Comparison of ENCODE assay signal across 20 cellular contexts in the genomic region with DNA sequence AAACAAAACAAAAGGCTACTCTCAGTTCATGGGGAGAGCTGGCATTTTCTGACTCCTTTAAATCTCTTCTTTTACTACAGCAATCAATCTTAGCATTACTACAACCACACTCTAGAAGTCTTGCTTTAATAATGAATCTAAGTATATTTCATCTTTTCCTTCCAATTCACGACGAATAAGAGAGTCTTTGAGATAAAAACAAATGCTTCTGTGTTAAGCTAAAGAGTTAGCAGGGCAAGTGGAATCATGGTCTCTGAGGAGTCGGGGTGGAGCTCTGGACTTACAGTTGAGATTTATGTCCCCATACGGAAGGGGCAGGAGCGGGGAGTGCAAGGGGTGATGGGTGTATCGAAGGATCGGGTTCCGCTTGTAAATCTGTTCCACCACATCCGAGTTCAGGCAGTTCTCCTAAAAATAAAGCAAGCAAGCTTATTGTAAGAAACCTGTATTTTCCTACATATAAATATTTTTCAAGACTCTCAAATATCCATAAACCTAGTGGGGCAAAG. TPM values are rescaled to one million over a fixed set of nuclear protein-coding genes. Genes with fewer than 3 reads are reported as not detected.
DNase-seq lines count a peak whose midpoint lies in the region; ATAC-seq and TF ChIP-seq lines count a peak whose summit lies in the region.
"Had no signal": no experiment of that assay in that cellular context is flagged by ENCODE, and none has a peak within 500 bp of the region (broad histone marks: within the 10 kb centered on the region; RNA-seq: fewer than 3 reads in every experiment).

No MANE protein-coding gene starts in this region.

- H3K4me3 ChIP-seq in SK-N-MC (no peak overlapping the region), parathyroid adenoma (ENCODE audit: low read depth, low read length) (no peak overlapping the region), A673 (ENCODE audit: low read depth, low read length, poor library complexity, severe bottlenecking) (no peak overlapping the region)

- H3K36me3 ChIP-seq in SK-N-MC (ENCODE audit: insufficient read depth, low read length) (peaks cover 97% of the 10 kb centered on the region), parathyroid adenoma (ENCODE audit: control insufficient read depth, insufficient read depth, low read length) (no peaks in the 10 kb centered on the region), A673 (ENCODE audit: insufficient read depth, low read length, poor library complexity, severe bottlenecking) (peaks cover 91% of the 10 kb centered on the region)

- POLR2A ChIA-PET in HEK293T (lab: Yijun Ruan, JAX) (no interaction called here), A673 (lab: Charles Lee; ENCODE audit: low non-redundant PET) (no interaction called here)

- no peaks in the 10 kb centered on the region for H3K79me2 ChIP-seq in parathyroid adenoma

- peak overlapping the region; percentile 77 for H2AFZ ChIP-seq in parathyroid adenoma

- DNase-seq in HEK293T (ENCODE audit: extremely low spot score) (peak; percentile 16), SK-N-MC (ENCODE audit: low read depth, low spot score) (no peak), epithelial cell of prostate (ENCODE audit: low read depth, low spot score) (no peak), NCI-H510A treated with DMSO at 0.1 percent for 48 hours (lab: John Stamatoyannopoulos, UW) (no peak), NCI-H146 treated with DMSO at 0.1 percent for 48 hours (lab: John Stamatoyannopoulos, UW; ENCODE audit: unreplicated experiment) (no peak), A673 (ENCODE audit: low spot score) (no peak)
- DNase-seq: CD8-positive, alpha-beta memory T cell; DMS53; GDM1; H9; KG1; NCI-H1105; NCI-H146; NCI-H2029 treated with DMSO at 0.1 percent for 48 hours; NCI-H526; Right ventricle myocardium superior; SW 1271 had no signal

- no peak for TF ChIP-seq CTCF in parathyroid adenoma (IDR thresholded peaks at IDR 0.05)
- no peak for TF ChIP-seq CTCF in A673 (conservative IDR thresholded peaks at IDR 0.05; ENCODE audit: low read depth, low read length)

- intact Hi-C loops in A673 (cut with micrococcal nuclease; ENCODE audit: unreplicated experiment) = loop anchor here (5.0 kb wide), 1 partner anchor 188 kb away; no protein-coding TSS in a partner anchor

- H3K27me3 ChIP-seq in parathyroid adenoma (ENCODE audit: control insufficient read depth, insufficient read depth, low read length) = no peaks in the 10 kb centered on the region
- H3K27me3 ChIP-seq in A673 (replicated peaks; ENCODE audit: insufficient read depth, low read depth, low read length, poor library complexity) = no peaks in the 10 kb centered on the region

- BruUV-seq in A673 (replicated peaks; lab: Mats Ljungman, UMichigan) = no TSS peak

- H3K4me2 ChIP-seq in parathyroid adenoma (ENCODE audit: low read length) = no peak overlapping the region

- CTCF ChIA-PET in HEK293T (lab: Yijun Ruan, JAX) = interaction anchor here (0.8 kb wide), 1 partner anchor 574 kb away, joined by 3 read pairs; no protein-coding TSS in a partner anchor
- CTCF ChIA-PET in A673 (lab: Charles Lee) = interaction anchor here (1.7 kb wide), 1 partner anchor 14 kb away, joined by 5 read pairs; no protein-coding TSS in a partner anchor

- H3K4me1 ChIP-seq in parathyroid adenoma (peaks cover 43% of the 10 kb centered on the region), A673 (ENCODE audit: insufficient read depth, low read length, poor library complexity, severe bottlenecking) (peaks cover 9% of the 10 kb centered on the region)

- ATAC-seq in GM19463 (IDR thresholded peaks at IDR 0.05; ENCODE audit: unreplicated experiment) = no peak

- peak overlapping the region; percentile 57; the same call in 1 of the 2 replicates for H3K27ac ChIP-seq in SK-N-MC
- peak overlapping the region; percentile 50 for H3K27ac ChIP-seq in epithelial cell of prostate
- peak overlapping the region; percentile 91 for H3K27ac ChIP-seq in parathyroid adenoma
- no peak overlapping the region for H3K27ac ChIP-seq in A673 (ENCODE audit: low read depth, low read length, poor library complexity, severe bottlenecking)
- H3K27ac ChIP-seq: C4-2B had no signal

- H3K9me3 ChIP-seq in SK-N-MC (ENCODE audit: low read depth, low read length) (no peaks in the 10 kb centered on the region), parathyroid adenoma (ENCODE audit: control insufficient read depth, low read length) (no peaks in the 10 kb centered on the region), A673 (ENCODE audit: low read depth, low read length, poor library complexity, severe bottlenecking) (no peaks in the 10 kb centered on the region)

- H3K9ac ChIP-seq in SK-N-MC (ENCODE audit: insufficient read length) (no peak overlapping the region), parathyroid adenoma (no peak overlapping the region)

TF ChIP-seq in HEK293T, 16 proteins besides CTCF, POLR2A, EP300 and RAD21:
- no peak for TF ChIP-seq SUZ12 (IDR thresholded peaks at IDR 0.05)
- TF ChIP-seq BHLHE40 (IDR thresholded peaks at IDR 0.05; ENCODE audit: borderline replicate concordance) = no peak
- TF ChIP-seq, protein P1, sequence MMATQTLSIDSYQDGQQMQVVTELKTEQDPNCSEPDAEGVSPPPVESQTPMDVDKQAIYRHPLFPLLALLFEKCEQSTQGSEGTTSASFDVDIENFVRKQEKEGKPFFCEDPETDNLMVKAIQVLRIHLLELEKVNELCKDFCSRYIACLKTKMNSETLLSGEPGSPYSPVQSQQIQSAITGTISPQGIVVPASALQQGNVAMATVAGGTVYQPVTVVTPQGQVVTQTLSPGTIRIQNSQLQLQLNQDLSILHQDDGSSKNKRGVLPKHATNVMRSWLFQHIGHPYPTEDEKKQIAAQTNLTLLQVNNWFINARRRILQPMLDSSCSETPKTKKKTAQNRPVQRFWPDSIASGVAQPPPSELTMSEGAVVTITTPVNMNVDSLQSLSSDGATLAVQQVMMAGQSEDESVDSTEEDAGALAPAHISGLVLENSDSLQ (IDR thresholded peaks at IDR 0.05) = peak; percentile 88

RNA-seq across cellular contexts. Expression of a gene that starts 59.0 kb away (rescaled TPM):
- total RNA-seq in A673 (2021) = 5.1 and 5.7 TPM in 2 replicates
